ENCODE assay signal across 1 cellular context in the genomic region with DNA sequence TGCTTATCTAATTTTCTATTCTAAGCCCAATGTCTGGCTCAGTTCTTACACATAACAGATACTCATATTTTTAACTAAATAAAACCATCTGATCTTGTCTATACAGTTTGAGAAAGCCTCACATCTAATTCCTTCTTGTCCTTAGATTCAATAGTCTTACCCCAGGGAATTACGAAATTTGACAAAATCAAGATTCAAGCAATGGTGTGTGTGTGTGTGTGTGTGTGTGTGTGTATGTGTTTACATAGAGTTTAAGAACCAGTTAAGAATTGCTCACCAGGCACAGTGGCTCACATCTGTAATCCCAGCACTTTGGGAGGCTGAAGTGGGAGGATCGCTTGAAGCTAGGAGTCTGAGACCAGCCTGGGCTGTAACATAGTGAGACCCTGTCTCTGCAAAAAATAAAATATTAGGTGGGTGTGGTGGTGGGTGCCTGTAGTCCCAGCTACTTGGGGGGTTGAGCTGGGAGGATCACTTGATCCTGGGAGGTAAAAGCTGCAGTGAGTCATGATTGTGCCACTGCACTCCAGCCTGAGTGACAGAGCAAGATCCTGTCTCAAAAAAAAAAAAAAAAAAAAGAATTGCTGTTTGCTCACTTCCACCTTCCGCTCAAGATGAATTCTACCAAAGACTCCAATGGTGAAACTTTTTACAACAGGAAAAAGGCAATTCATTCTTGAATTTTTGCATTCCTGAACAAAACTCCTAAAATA.
TF ChIP-seq lines count a peak whose summit lies in the region.

No MANE protein-coding gene starts in this region.

TF ChIP-seq in GM12878, 131 proteins besides CTCF, POLR2A, EP300 and RAD21:
- TF ChIP-seq, protein P1, sequence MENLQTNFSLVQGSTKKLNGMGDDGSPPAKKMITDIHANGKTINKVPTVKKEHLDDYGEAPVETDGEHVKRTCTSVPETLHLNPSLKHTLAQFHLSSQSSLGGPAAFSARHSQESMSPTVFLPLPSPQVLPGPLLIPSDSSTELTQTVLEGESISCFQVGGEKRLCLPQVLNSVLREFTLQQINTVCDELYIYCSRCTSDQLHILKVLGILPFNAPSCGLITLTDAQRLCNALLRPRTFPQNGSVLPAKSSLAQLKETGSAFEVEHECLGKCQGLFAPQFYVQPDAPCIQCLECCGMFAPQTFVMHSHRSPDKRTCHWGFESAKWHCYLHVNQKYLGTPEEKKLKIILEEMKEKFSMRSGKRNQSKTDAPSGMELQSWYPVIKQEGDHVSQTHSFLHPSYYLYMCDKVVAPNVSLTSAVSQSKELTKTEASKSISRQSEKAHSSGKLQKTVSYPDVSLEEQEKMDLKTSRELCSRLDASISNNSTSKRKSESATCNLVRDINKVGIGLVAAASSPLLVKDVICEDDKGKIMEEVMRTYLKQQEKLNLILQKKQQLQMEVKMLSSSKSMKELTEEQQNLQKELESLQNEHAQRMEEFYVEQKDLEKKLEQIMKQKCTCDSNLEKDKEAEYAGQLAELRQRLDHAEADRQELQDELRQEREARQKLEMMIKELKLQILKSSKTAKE (IDR thresholded peaks at IDR 0.05; ENCODE audit: low read depth, poor library complexity, severe bottlenecking): no peak
- TF ChIP-seq ZSCAN29 (IDR thresholded peaks at IDR 0.05) (no peak), NBN (IDR thresholded peaks at IDR 0.05) (no peak), SUZ12 (IDR thresholded peaks at IDR 0.05; ENCODE audit: unreplicated experiment) (no peak), POU2F2 (IDR thresholded peaks at IDR 0.05; ENCODE audit: borderline replicate concordance, low read depth, low read length) (no peak), SPI1 (IDR thresholded peaks at IDR 0.05; ENCODE audit: borderline replicate concordance, insufficient read depth, low read depth, low read length) (no peak), CHD2 (IDR thresholded peaks at IDR 0.05; ENCODE audit: borderline replicate concordance, low read depth, low read length) (no peak), KLF5 (IDR thresholded peaks at IDR 0.05; ENCODE audit: partially characterized antibody) (no peak), HDAC6 (IDR thresholded peaks at IDR 0.05; ENCODE audit: unreplicated experiment) (no peak), TAF1 (IDR thresholded peaks at IDR 0.05; ENCODE audit: borderline replicate concordance, low read depth, low read length) (no peak), MEF2B (IDR thresholded peaks at IDR 0.05; ENCODE audit: partially characterized antibody, poor library complexity, severe bottlenecking) (no peak)
- TF ChIP-seq, protein P2, sequence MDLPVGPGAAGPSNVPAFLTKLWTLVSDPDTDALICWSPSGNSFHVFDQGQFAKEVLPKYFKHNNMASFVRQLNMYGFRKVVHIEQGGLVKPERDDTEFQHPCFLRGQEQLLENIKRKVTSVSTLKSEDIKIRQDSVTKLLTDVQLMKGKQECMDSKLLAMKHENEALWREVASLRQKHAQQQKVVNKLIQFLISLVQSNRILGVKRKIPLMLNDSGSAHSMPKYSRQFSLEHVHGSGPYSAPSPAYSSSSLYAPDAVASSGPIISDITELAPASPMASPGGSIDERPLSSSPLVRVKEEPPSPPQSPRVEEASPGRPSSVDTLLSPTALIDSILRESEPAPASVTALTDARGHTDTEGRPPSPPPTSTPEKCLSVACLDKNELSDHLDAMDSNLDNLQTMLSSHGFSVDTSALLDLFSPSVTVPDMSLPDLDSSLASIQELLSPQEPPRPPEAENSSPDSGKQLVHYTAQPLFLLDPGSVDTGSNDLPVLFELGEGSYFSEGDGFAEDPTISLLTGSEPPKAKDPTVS (IDR thresholded peaks at IDR 0.05; ENCODE audit: low read depth, low read length): no peak
